28 cellular contexts compared by ENCODE assay signal in genomic region chr5:124071039-124071438, GRCh38.
"Had no signal": no experiment of that assay in that cellular context is flagged by ENCODE, and none has a peak within 500 bp of the region (broad histone marks: within the 10 kb centered on the region; RNA-seq: fewer than 3 reads in every experiment).

No MANE protein-coding gene starts in this region.

- DNase-seq: activated B cell treated with CpG ODN at 0.5 μM for 24 hours; activated CD4-positive, alpha-beta T cell treated with anti-CD3 and anti-CD28 coated beads for 1 hour; activated CD4-positive, alpha-beta T cell treated with anti-CD3 and anti-CD28 coated beads, Interleukin-2, amount 10 ng/mL, durations not matched to agents 24 days and 14 days; activated CD4-positive, alpha-beta T cell treated with anti-CD3 and anti-CD28 coated beads, Interleukin-2, amount 50 U/mL, for 48 hours; activated CD8-positive, alpha-beta memory T cell treated with anti-CD3 and anti-CD28 coated beads, Interleukin-2, amount 10 ng/mL, durations not matched to agents 7 days and 5 days; activated effector memory CD4-positive, alpha-beta T cell treated with Interleukin-2 at 50 U/mL for 16 hours; activated naive CD4-positive, alpha-beta T cell; activated T-cell treated with anti-CD3 and anti-CD28 coated beads, Interleukin-2, amount 50 U/mL, for 24 hours; aorta; Karpas-422; MM.1S; NCI-H1105; NCI-H1436; NCI-H187; NCI-H2081; NCI-H345; NCI-H510A; NCI-H526 treated with DMSO at 0.1 percent for 48 hours; SHP77 treated with DMSO at 0.1 percent for 48 hours; T-cell; T-helper 2 cell; T1000 had no signal

- H3K4me1 Mint-ChIP-seq: activated CD4-positive, alpha-beta T cell treated with anti-CD3 and anti-CD28 coated beads, Interleukin-2, amount 10 ng/mL, durations not matched to agents 24 days and 14 days; activated CD8-positive, alpha-beta memory T cell treated with anti-CD3 and anti-CD28 coated beads, Interleukin-2, amount 10 ng/mL, durations not matched to agents 7 days and 5 days; activated naive CD4-positive, alpha-beta T cell treated with anti-CD3 and anti-CD28 coated beads, Interleukin-2, amount 50 U/mL, for 24 hours; T-cell had no signal

- H3K4me3 ChIP-seq: breast epithelium, K562 had no signal

- H3K4me3 Mint-ChIP-seq: activated B cell treated with CpG ODN at 0.5 μM for 24 hours; activated CD4-positive, alpha-beta T cell treated with anti-CD3 and anti-CD28 coated beads, Interleukin-2, amount 10 ng/mL, durations not matched to agents 24 days and 14 days; activated CD8-positive, alpha-beta memory T cell treated with anti-CD3 and anti-CD28 coated beads, Interleukin-2, amount 10 ng/mL, durations not matched to agents 7 days and 5 days; activated naive CD4-positive, alpha-beta T cell treated with anti-CD3 and anti-CD28 coated beads, Interleukin-2, amount 50 U/mL, for 24 hours; activated T-cell treated with anti-CD3 and anti-CD28 coated beads, Interleukin-2, amount 50 U/mL, for 24 hours; activated T-helper 1 cell treated with anti-CD3 and anti-CD28 coated beads, Interleukin-12 subunit alpha, Interleukin-12 subunit beta, Interleukin-2, Interleukin-4 antibody, amounts not matched to agents 30 ng/mL and 10 ng/mL and 1 ng/mL, durations not matched to agents 14 hours and 24 hours and 36 hours; T-cell had no signal

- H3K9me3 Mint-ChIP-seq: activated B cell treated with CpG ODN at 0.5 μM for 24 hours; activated CD4-positive, alpha-beta T cell treated with anti-CD3 and anti-CD28 coated beads, Interleukin-2, amount 10 ng/mL, durations not matched to agents 24 days and 14 days; activated naive CD4-positive, alpha-beta T cell treated with anti-CD3 and anti-CD28 coated beads, Interleukin-2, amount 50 U/mL, for 24 hours; activated T-cell treated with anti-CD3 and anti-CD28 coated beads, Interleukin-2, amount 50 U/mL, for 24 hours had no signal

- FAIRE-seq: K562, RCC 7860, TTC549 had no signal

- H3K27me3 ChIP-seq: breast epithelium had no signal

- H3K9me3 ChIP-seq: breast epithelium had no signal

- H3K27ac Mint-ChIP-seq: activated B cell treated with CpG ODN at 0.5 μM for 24 hours; activated CD4-positive, alpha-beta T cell treated with anti-CD3 and anti-CD28 coated beads, Interleukin-2, amount 10 ng/mL, durations not matched to agents 24 days and 14 days; activated CD8-positive, alpha-beta memory T cell treated with anti-CD3 and anti-CD28 coated beads, Interleukin-2, amount 10 ng/mL, durations not matched to agents 7 days and 5 days; activated naive CD4-positive, alpha-beta T cell treated with anti-CD3 and anti-CD28 coated beads, Interleukin-2, amount 50 U/mL, for 24 hours; activated T-cell treated with anti-CD3 and anti-CD28 coated beads, Interleukin-2, amount 50 U/mL, for 24 hours; activated T-helper 1 cell treated with anti-CD3 and anti-CD28 coated beads, Interleukin-12 subunit alpha, Interleukin-12 subunit beta, Interleukin-2, Interleukin-4 antibody, amounts not matched to agents 30 ng/mL and 10 ng/mL and 1 ng/mL, durations not matched to agents 14 hours and 24 hours and 36 hours; T-cell had no signal

- ATAC-seq: activated CD8-positive, alpha-beta memory T cell treated with anti-CD3 and anti-CD28 coated beads, Interleukin-2, amount 10 ng/mL, durations not matched to agents 7 days and 5 days; K562; T-cell had no signal

- H3K36me3 ChIP-seq: breast epithelium had no signal

- H3K36me3 Mint-ChIP-seq: activated CD8-positive, alpha-beta memory T cell treated with anti-CD3 and anti-CD28 coated beads, Interleukin-2, amount 10 ng/mL, durations not matched to agents 7 days and 5 days; activated naive CD4-positive, alpha-beta T cell treated with anti-CD3 and anti-CD28 coated beads, Interleukin-2, amount 50 U/mL, for 24 hours; T-cell had no signal

- H3K27me3 Mint-ChIP-seq: activated CD4-positive, alpha-beta T cell treated with anti-CD3 and anti-CD28 coated beads, Interleukin-2, amount 10 ng/mL, durations not matched to agents 24 days and 14 days; activated CD8-positive, alpha-beta memory T cell treated with anti-CD3 and anti-CD28 coated beads, Interleukin-2, amount 10 ng/mL, durations not matched to agents 7 days and 5 days; activated naive CD4-positive, alpha-beta T cell treated with anti-CD3 and anti-CD28 coated beads, Interleukin-2, amount 50 U/mL, for 24 hours; activated T-cell treated with anti-CD3 and anti-CD28 coated beads, Interleukin-2, amount 50 U/mL, for 24 hours; T-cell had no signal

- H3K4me1 ChIP-seq: breast epithelium had no signal

- H3K27ac ChIP-seq: breast epithelium had no signal
